ENCODE assay signal across 8 cellular contexts in genomic region chr10:25113231-25114035, GRCh38.
DNase-seq lines count a peak whose midpoint lies in the region; ATAC-seq and TF ChIP-seq lines count a peak whose summit lies in the region.

No MANE protein-coding gene starts in this region.

- H3K27ac ChIP-seq in esophagus squamous epithelium (no peak overlapping the region), testis (no peak overlapping the region)

- H3K36me3 ChIP-seq in esophagus squamous epithelium, result no peaks in the 10 kb centered on the region
- no peaks in the 10 kb centered on the region for H3K36me3 ChIP-seq in testis (ENCODE audit: low read depth, missing control alignments)

- peak; percentile 15 to 65 (median 58) for TF ChIP-seq CTCF in esophagus squamous epithelium (IDR thresholded peaks at IDR 0.05)
- TF ChIP-seq CTCF in testis (IDR thresholded peaks at IDR 0.05), result peak; percentile 36 to 76 (median 59)

- no peaks in the 10 kb centered on the region for H3K9me3 ChIP-seq in esophagus squamous epithelium
- H3K9me3 ChIP-seq in testis, result no peaks in the 10 kb centered on the region

- DNase-seq in DMS 273 (lab: John Stamatoyannopoulos, UW; ENCODE audit: unreplicated experiment) (peak; percentile 85), NCI-H345 (lab: John Stamatoyannopoulos, UW) (peak; percentile 55), esophagus squamous epithelium (lab: John Stamatoyannopoulos, UW) (no peak), mucosa of gallbladder (ENCODE audit: low spot score) (peak; percentile 82), testis (peak; percentile 93)
- DNase-seq in activated CD4-positive, alpha-beta T cell treated with anti-CD3 and anti-CD28 coated beads for 48 hours, result peak; percentile 63

- H3K4me1 ChIP-seq in esophagus squamous epithelium (peaks cover 0 to 9% (median 4%) of the 10 kb centered on the region in 3 donors), testis (no peaks in the 10 kb centered on the region)

- intact Hi-C loops in esophagus squamous epithelium (cut with DNase I) (no loop called here), testis (cut with DNase I; ENCODE audit: low total_unique reads) (no loop called here)

- peaks cover 0 to 20% (median 0%) of the 10 kb centered on the region in 4 donors for H3K27me3 ChIP-seq in esophagus squamous epithelium
- no peaks in the 10 kb centered on the region for H3K27me3 ChIP-seq in testis

- 16 to 23% methylated on average over 11 to 13 of the region's 13 CpGs for WGBS in esophagus squamous epithelium, 2 donors
- WGBS in testis, 2 donors, result 14 to 18% methylated on average over 12 to 13 of the region's 13 CpGs

- peak; percentile 94 for ATAC-seq in GM19397 (IDR thresholded peaks at IDR 0.05; ENCODE audit: unreplicated experiment)
- peak; percentile 92 for ATAC-seq in HG03442 (IDR thresholded peaks at IDR 0.05; ENCODE audit: unreplicated experiment)

- TF ChIP-seq POLR2A in esophagus squamous epithelium (IDR thresholded peaks at IDR 0.05) (no peak), testis (IDR thresholded peaks at IDR 0.05) (no peak)

- H3K4me3 ChIP-seq in esophagus squamous epithelium (no peak overlapping the region), testis (no peak overlapping the region)
